Comparison of ENCODE assay signal across 12 cellular contexts in the genomic region with DNA sequence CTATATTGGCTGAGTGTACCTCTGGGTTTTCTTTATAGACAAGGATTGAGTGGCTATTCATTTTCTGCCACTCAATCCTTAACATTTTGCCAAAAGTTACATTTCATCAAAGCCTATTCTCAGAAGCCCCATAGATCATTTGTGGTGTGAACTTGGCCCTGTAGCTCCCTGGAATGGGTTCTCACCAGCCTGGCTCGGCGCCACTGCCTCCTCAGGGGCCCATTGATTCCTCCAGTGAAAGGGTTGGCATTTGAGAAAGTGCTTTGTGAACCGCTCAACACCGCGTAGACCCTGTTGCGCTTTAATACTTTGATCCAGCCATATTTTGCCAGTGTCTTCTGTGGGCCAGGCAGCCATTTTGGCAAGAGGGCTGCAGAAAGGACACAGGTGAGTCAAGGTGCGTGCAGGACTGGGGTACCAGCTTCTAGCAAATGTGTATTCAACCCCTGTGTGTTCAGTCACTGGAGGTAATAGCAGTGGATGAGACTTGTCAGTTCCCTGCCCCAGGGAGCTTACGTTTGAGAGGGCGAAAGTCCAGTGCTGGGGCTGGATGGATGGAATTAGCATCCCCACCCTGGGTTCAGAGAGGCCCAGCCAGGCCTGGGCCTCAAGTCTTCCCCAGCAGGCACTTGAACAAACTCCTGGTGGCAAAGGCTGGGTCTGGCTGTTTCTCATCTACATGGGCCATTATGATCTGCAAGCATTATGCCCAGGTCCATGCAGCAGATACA. TPM values are rescaled to one million over a fixed set of nuclear protein-coding genes. Genes with fewer than 3 reads are reported as not detected.
DNase-seq lines count a peak whose midpoint lies in the region; ATAC-seq and TF ChIP-seq lines count a peak whose summit lies in the region.
"Had no signal": no experiment of that assay in that cellular context is flagged by ENCODE, and none has a peak within 500 bp of the region (broad histone marks: within the 10 kb centered on the region; RNA-seq: fewer than 3 reads in every experiment).

No MANE protein-coding gene starts in this region.

- no peak for TF ChIP-seq POLR2A in IMR-90 (IDR thresholded peaks at IDR 0.05; ENCODE audit: low read depth, low read length)

- no peak overlapping the region for H2BK5ac ChIP-seq in IMR-90 (ENCODE audit: low read depth, low read length, poor library complexity, severe bottlenecking)

- TF ChIP-seq RAD21 in IMR-90 (IDR thresholded peaks at IDR 0.05; ENCODE audit: low read length), result no peak

- H3K4me1 Mint-ChIP-seq in CD14-positive monocyte, result peaks cover 74% of the 10 kb centered on the region
- peaks cover 42 to 74% (median 56%) of the 10 kb centered on the region in 7 donors for H3K4me1 Mint-ChIP-seq in naive thymus-derived CD4-positive, alpha-beta T cell

- in situ Hi-C loops in IMR-90 (cut with MboI; ENCODE audit: low sequenced_read_pairs), result no loop called here

- H3K36me3 Mint-ChIP-seq in CD14-positive monocyte, result peaks cover 17 to 48% of the 10 kb centered on the region in 2 donors
- H3K36me3 Mint-ChIP-seq in naive thymus-derived CD4-positive, alpha-beta T cell, result peaks cover 4 to 22% (median 6%) of the 10 kb centered on the region in 5 donors

- no peak overlapping the region for H3K56ac ChIP-seq in IMR-90 (ENCODE audit: extremely low read depth, insufficient read depth, low read length)

- H2BK20ac ChIP-seq in IMR-90 (ENCODE audit: low read depth, low read length), result no peak overlapping the region

- H3K27me3 ChIP-seq in IMR-90 (ENCODE audit: control insufficient read depth, insufficient read depth, low read length), result no peaks in the 10 kb centered on the region
- no peaks in the 10 kb centered on the region for H3K27me3 ChIP-seq in naive thymus-derived CD4-positive, alpha-beta T cell (ENCODE audit: control insufficient read depth in 2 of 2, insufficient read depth in 2 of 2, low read length in 2 of 2)

- dilution Hi-C loops in IMR-90 (cut with HindIII; ENCODE audit: low sequenced_read_pairs, unreplicated experiment), result no loop called here

- H3K18ac ChIP-seq in IMR-90 (ENCODE audit: low read depth, low read length), result no peak overlapping the region

- H3K27ac ChIP-seq in IMR-90 (ENCODE audit: insufficient read depth, low read length), result no peak overlapping the region
- peak overlapping the region; percentile 24 for H3K27ac ChIP-seq in naive thymus-derived CD4-positive, alpha-beta T cell (ENCODE audit: low read depth, low read length)

- H4K20me1 ChIP-seq in IMR-90 (ENCODE audit: insufficient read depth, low read length), result peaks cover 29% of the 10 kb centered on the region; the same call in 1 of the 2 replicates

- peaks cover 0 to 3% (median 0%) of the 10 kb centered on the region in 7 donors for H3K9me3 Mint-ChIP-seq in CD14-positive monocyte
- H3K9me3 Mint-ChIP-seq in naive thymus-derived CD4-positive, alpha-beta T cell, result peaks cover 0 to 3% (median 0%) of the 10 kb centered on the region in 11 donors

- no peak overlapping the region for H2AFZ ChIP-seq in IMR-90 (replicated peaks; ENCODE audit: low read length, poor library complexity)

- CTCF ChIA-PET in IMR-90 (lab: Yijun Ruan, JAX), result no interaction called here
- CTCF ChIA-PET in naive thymus-derived CD4-positive, alpha-beta T cell (lab: Charles Lee), result interaction anchor here (0.6 to 1.3 kb wide), 2 partner anchors 74 to 501 kb away, joined by 3 to 5 read pairs; no protein-coding TSS in a partner anchor

- no peak overlapping the region for H3K4me3 Mint-ChIP-seq in CD14-positive monocyte
- H3K4me3 Mint-ChIP-seq in naive thymus-derived CD4-positive, alpha-beta T cell, result peak overlapping the region in 2 of 10 donors; percentile 37 to 38

- H2BK15ac ChIP-seq in IMR-90 (ENCODE audit: low read depth, low read length), result no peak overlapping the region

- no peak overlapping the region for H3K4me3 ChIP-seq in IMR-90 (ENCODE audit: insufficient read depth, low read depth, low read length)
- H3K4me3 ChIP-seq in naive thymus-derived CD4-positive, alpha-beta T cell (ENCODE audit: low read length), result no peak overlapping the region

- H3K27ac Mint-ChIP-seq in CD14-positive monocyte, result peak overlapping the region in 4 of 7 donors; percentile 37 to 96 (median 77)
- peak overlapping the region in 8 of 9 donors; percentile 32 to 90 (median 73) for H3K27ac Mint-ChIP-seq in naive thymus-derived CD4-positive, alpha-beta T cell

- H4K5ac ChIP-seq in IMR-90 (ENCODE audit: low read depth, low read length), result no peak overlapping the region

- intact Hi-C loops in CD14-positive monocyte (cut with micrococcal nuclease) (loop anchor here in 1 of 2 donors (5.0 kb wide), 1 partner anchor 53 kb away; no protein-coding TSS in a partner anchor), IMR-90 (cut with micrococcal nuclease) (no loop called here)
- intact Hi-C loops in naive thymus-derived CD4-positive, alpha-beta T cell (cut with micrococcal nuclease), result no loop called here

- TF ChIP-seq CTCF in CD14-positive monocyte (IDR thresholded peaks at IDR 0.05) (no peak), IMR-90 (conservative IDR thresholded peaks at IDR 0.05; ENCODE audit: low read depth, low read length) (no peak), omental fat pad (IDR thresholded peaks at IDR 0.05) (no peak)

- no peak overlapping the region for H2BK120ac ChIP-seq in IMR-90 (ENCODE audit: low read depth, low read length)

- no peak overlapping the region for H3K4me2 ChIP-seq in IMR-90 (ENCODE audit: low read depth, low read length)

- BruUV-seq in IMR-90 (replicated peaks; lab: Mats Ljungman, UMichigan), result no TSS peak

- H2AK9ac ChIP-seq in IMR-90 (replicated peaks; ENCODE audit: low read depth, low read length, poor library complexity), result peak overlapping the region; percentile 21

- H3K9me3 ChIP-seq in IMR-90 (ENCODE audit: control insufficient read depth, insufficient read depth, low read length), result no peaks in the 10 kb centered on the region
- no peaks in the 10 kb centered on the region for H3K9me3 ChIP-seq in naive thymus-derived CD4-positive, alpha-beta T cell (ENCODE audit: control insufficient read depth in 2 of 3, low read length in 3 of 3)

- H3K14ac ChIP-seq in IMR-90 (replicated peaks; ENCODE audit: low read depth, low read length), result no peak overlapping the region

- no peak overlapping the region for H3K9ac ChIP-seq in IMR-90 (ENCODE audit: low read depth, low read length)

- no peak overlapping the region for H4K8ac ChIP-seq in IMR-90 (ENCODE audit: low read depth in 2 of 2, low read length in 2 of 2)

- peaks cover 7% of the 10 kb centered on the region for H3K4me1 ChIP-seq in IMR-90 (ENCODE audit: control insufficient read depth, insufficient read depth, low read length)
- H3K4me1 ChIP-seq in naive thymus-derived CD4-positive, alpha-beta T cell (ENCODE audit: control insufficient read depth in 2 of 2, insufficient read depth in 2 of 2, low read length in 2 of 2), result peaks cover 10 to 39% of the 10 kb centered on the region in 2 donors

- H3K79me1 ChIP-seq in IMR-90 (ENCODE audit: low read depth in 1 of 2, low read length in 2 of 2), result peaks cover 16 to 61% of the 10 kb centered on the region in 2 experiments

- H3K4ac ChIP-seq in IMR-90 (ENCODE audit: low read depth, low read length), result no peak overlapping the region

- POLR2A ChIA-PET in IMR-90 (lab: Charles Lee; ENCODE audit: unreplicated experiment), result no interaction called here
- POLR2A ChIA-PET in naive thymus-derived CD4-positive, alpha-beta T cell (lab: Charles Lee), result interaction anchor here (1.1 kb wide), 1 partner anchor 24 kb away, joined by 5 read pairs; no protein-coding TSS in a partner anchor

- H3K36me3 ChIP-seq in IMR-90 (ENCODE audit: control insufficient read depth, insufficient read depth, low read length), result peaks cover 24% of the 10 kb centered on the region
- H3K36me3 ChIP-seq in naive thymus-derived CD4-positive, alpha-beta T cell (ENCODE audit: control insufficient read depth in 2 of 3, insufficient read depth in 3 of 3, low read length in 3 of 3), result peaks cover 0 to 56% (median 15%) of the 10 kb centered on the region in 3 experiments

- ATAC-seq in IMR-90 (ENCODE audit: low read depth), result no peak
- ATAC-seq in naive thymus-derived CD4-positive, alpha-beta T cell, result no peak
- no peak for ATAC-seq in HG03432 (IDR thresholded peaks at IDR 0.05; ENCODE audit: unreplicated experiment)
- no peak for ATAC-seq in omental fat pad (ENCODE audit: low FRiP score)
- ATAC-seq: Panc1 had no signal

- no peak overlapping the region for H3K23ac ChIP-seq in IMR-90 (ENCODE audit: low read depth, low read length)

- H3K27me3 Mint-ChIP-seq in CD14-positive monocyte (ENCODE audit: low read depth in 3 of 3), result peaks cover 0 to 5% (median 2%) of the 10 kb centered on the region in 3 donors
- H3K27me3 Mint-ChIP-seq in naive thymus-derived CD4-positive, alpha-beta T cell, result no peaks in the 10 kb centered on the region

- WGBS in IMR-90 (ENCODE audit: extremely low coverage in 2 of 2, insufficient read length in 1 of 2), 2 experiments, result 93% methylated on average over 3 of the region's 9 CpGs; no CpG with 5 or more reads in 1 of the 2 experiments

- H3K9me1 ChIP-seq in IMR-90 (ENCODE audit: insufficient read depth, low read length), result peaks cover 16% of the 10 kb centered on the region

- H4K91ac ChIP-seq in IMR-90 (ENCODE audit: insufficient read depth, low read depth, low read length), result no peak overlapping the region

- no peak overlapping the region for H2AK5ac ChIP-seq in IMR-90 (ENCODE audit: low read depth, low read length)

- DNase-seq in CD14-positive monocyte (ENCODE audit: low spot score), result no peak
- DNase-seq in IMR-90, result no peak
- peak in 47 of 58 donors; percentile 6 to 72 (median 38) for DNase-seq in anterior cingulate cortex (lab: John Stamatoyannopoulos, UW)
- no peak for DNase-seq in naive thymus-derived CD4-positive, alpha-beta T cell
- no peak for DNase-seq in dedifferentiated amniotic fluid mesenchymal stem cell (ENCODE audit: extremely low spot score)
- DNase-seq in omental fat pad (ENCODE audit: low spot score), result no peak
- no peak for DNase-seq in activated CD8-positive, alpha-beta memory T cell treated with anti-CD3 and anti-CD28 coated beads for 24 hours
- DNase-seq: mesenchymal stem cell, NCI-H1930 had no signal

RNA-seq across cellular contexts. Expression of a gene that starts 3.8 kb away (rescaled TPM):
- polyA plus RNA-seq in CD14-positive monocyte, result 100 to 1,000 TPM; 109 to 124 TPM
- total RNA-seq in IMR-90 (2012; rRNA removed), result 135 and 158 TPM in 2 replicates
- 61.8 and 64.5 TPM in 2 replicates for polyA plus RNA-seq in IMR-90 (2012; rRNA removed)
- polyA plus RNA-seq in IMR-90 (2012; cell fraction: cytosol; rRNA removed), result 33.9 and 47.1 TPM in 2 replicates
- 24.8 and 40.7 TPM in 2 replicates for polyA plus RNA-seq in IMR-90 (2012; cell fraction: nucleus; rRNA removed; ENCODE audit: low replicate concordance)
- total RNA-seq in naive thymus-derived CD4-positive, alpha-beta T cell, result 100 to 1,000 TPM in 2 of 5 experiments, 10 to 100 TPM in 3; 64.4 to 154 (median 74.5) TPM
- polyA plus RNA-seq in naive thymus-derived CD4-positive, alpha-beta T cell, result 10 to 100 TPM; 61.8 to 82.2 TPM
- total RNA-seq in omental fat pad, result 10 to 100 TPM; 32.5 to 51.9 (median 40.0) TPM

RNA-seq across cellular contexts. Expression of a gene that starts 28.0 kb away (rescaled TPM):
- polyA plus RNA-seq in CD14-positive monocyte, result 10 to 100 TPM; 13.8 to 16.7 TPM
- not detected in 2 replicates for total RNA-seq in IMR-90 (2012; rRNA removed)
- not detected in 2 replicates for polyA plus RNA-seq in IMR-90 (2012; rRNA removed)
- not detected in 2 replicates for polyA plus RNA-seq in IMR-90 (2012; cell fraction: cytosol; rRNA removed)
- polyA plus RNA-seq in IMR-90 (2012; cell fraction: nucleus; rRNA removed; ENCODE audit: low replicate concordance), result not detected in 2 replicates
- total RNA-seq in naive thymus-derived CD4-positive, alpha-beta T cell, result 10 to 100 TPM; 20.0 to 60.0 (median 46.4) TPM
- polyA plus RNA-seq in naive thymus-derived CD4-positive, alpha-beta T cell, result 10 to 100 TPM in 1 of 2 donors, 1 to 10 TPM in 1; 7.2 to 17.8 TPM
- 1 to 10 TPM; 1.0 to 5.8 (median 1.6) TPM for total RNA-seq in omental fat pad

RNA-seq across cellular contexts. Expression of a gene that starts 39.2 kb away (rescaled TPM):
- 100 to 1,000 TPM; 146 to 170 TPM for polyA plus RNA-seq in CD14-positive monocyte
- total RNA-seq in IMR-90 (2012; rRNA removed), result 1,075 and 1,562 TPM in 2 replicates
- 1,160 and 1,218 TPM in 2 replicates for polyA plus RNA-seq in IMR-90 (2012; rRNA removed)
- polyA plus RNA-seq in IMR-90 (2012; cell fraction: cytosol; rRNA removed), result 1,916 and 2,081 TPM in 2 replicates
- polyA plus RNA-seq in IMR-90 (2012; cell fraction: nucleus; rRNA removed; ENCODE audit: low replicate concordance), result 535 and 1,052 TPM in 2 replicates
- 100 to 1,000 TPM in 3 of 5 experiments, 10 to 100 TPM in 2; 65.8 to 435 (median 126) TPM for total RNA-seq in naive thymus-derived CD4-positive, alpha-beta T cell
- 10 to 100 TPM; 28.2 to 43.5 TPM for polyA plus RNA-seq in naive thymus-derived CD4-positive, alpha-beta T cell
- 100 to 1,000 TPM; 293 to 486 (median 418) TPM for total RNA-seq in omental fat pad

RNA-seq across cellular contexts. Expression of a gene that starts 57.9 kb away (rescaled TPM):
- polyA plus RNA-seq in CD14-positive monocyte (not detected), IMR-90 (2012; rRNA removed) (not detected in 2 replicates)
- total RNA-seq in IMR-90 (2012; rRNA removed) (not detected in 2 replicates), omental fat pad (not detected)
- polyA plus RNA-seq in IMR-90 (2012; cell fraction: cytosol; rRNA removed), result not detected in 2 replicates
- polyA plus RNA-seq in IMR-90 (2012; cell fraction: nucleus; rRNA removed; ENCODE audit: low replicate concordance), result not detected in 2 replicates
- total RNA-seq in naive thymus-derived CD4-positive, alpha-beta T cell, result not detected
- not detected for polyA plus RNA-seq in naive thymus-derived CD4-positive, alpha-beta T cell
- total RNA-seq: skeletal muscle tissue had no signal

Comparison
In these comparisons a context has a peak if more than half of its experiments do, and no peak if none do; other contexts are left out.
1. DNase-seq: peak in anterior cingulate cortex (47 of 58); none in CD14-positive monocyte (single experiment), IMR-90 (single experiment), naive thymus-derived CD4-positive, alpha-beta T cell (0 of 9), dedifferentiated amniotic fluid mesenchymal stem cell (single experiment), omental fat pad (single experiment) and activated CD8-positive, alpha-beta memory T cell treated with anti-CD3 and anti-CD28 coated beads for 24 hours (single experiment).